ENCODE assay signal across 20 cellular contexts in genomic region chr1:159832309-159832708, GRCh38. TPM values are rescaled to one million over a fixed set of nuclear protein-coding genes. Genes with fewer than 3 reads are reported as not detected.
A peak's percentile ranks its signal among the peaks of the same experiment; 100 is the strongest.
DNase-seq lines count a peak whose midpoint lies in the region; ATAC-seq and TF ChIP-seq lines count a peak whose summit lies in the region.
"Had no signal": no experiment of that assay in that cellular context is flagged by ENCODE, and none has a peak within 500 bp of the region (broad histone marks: within the 10 kb centered on the region; RNA-seq: fewer than 3 reads in every experiment).

No MANE protein-coding gene starts in this region.

- 64% methylated on average over 2 of the region's 2 CpGs for WGBS in SK-N-SH (ENCODE audit: low lambda C conversion rate)
- 93% methylated on average over 2 of the region's 2 CpGs for WGBS in smooth muscle cell (ENCODE audit: low lambda C conversion rate)
- WGBS in mesendoderm (ENCODE audit: extremely low coverage, insufficient coverage, low lambda C conversion rate): no CpG with 5 or more reads among the region's 2 CpGs

- H3K27ac ChIP-seq in SK-N-SH (ENCODE audit: low read depth in 2 of 2, low read length in 1 of 2) (no peak overlapping the region), smooth muscle cell (ENCODE audit: low read depth) (no peak overlapping the region), mesendoderm (ENCODE audit: low read depth, low read length) (no peak overlapping the region)
- H3K27ac ChIP-seq: A549, GM23248 had no signal

- H3K36me3 ChIP-seq in SK-N-SH (replicated peaks in 1 of 2; ENCODE audit: control insufficient read depth in 1 of 2, insufficient read depth in 2 of 2, low read length in 1 of 2) (no peaks in the 10 kb centered on the region), smooth muscle cell (ENCODE audit: low read depth) (no peaks in the 10 kb centered on the region), mesendoderm (ENCODE audit: control insufficient read depth, insufficient read depth, low read length) (no peaks in the 10 kb centered on the region)

- H2AK5ac ChIP-seq in mesendoderm (ENCODE audit: low read length): no peak overlapping the region

- H3K79me2 ChIP-seq in SK-N-SH (ENCODE audit: insufficient read depth): no peaks in the 10 kb centered on the region
- H3K79me2 ChIP-seq in smooth muscle cell (ENCODE audit: low read depth): no peaks in the 10 kb centered on the region
- no peaks in the 10 kb centered on the region for H3K79me2 ChIP-seq in mesendoderm (ENCODE audit: control insufficient read depth, insufficient read depth, low read length)

- TF ChIP-seq CTCF in SK-N-SH (IDR thresholded peaks at IDR 0.05): no peak
- TF ChIP-seq CTCF in smooth muscle cell (IDR thresholded peaks at IDR 0.05; ENCODE audit: borderline replicate concordance, insufficient read depth, poor library complexity, severe bottlenecking): no peak

- no peak overlapping the region for H2BK5ac ChIP-seq in mesendoderm (ENCODE audit: low read length)

- H2AFZ ChIP-seq in SK-N-SH (ENCODE audit: low read depth) (no peak overlapping the region), smooth muscle cell (ENCODE audit: low read depth) (no peak overlapping the region)
- H2AFZ ChIP-seq: GM23248 had no signal

- no peaks in the 10 kb centered on the region for H3K27me3 ChIP-seq in SK-N-SH (ENCODE audit: insufficient read depth)
- no peaks in the 10 kb centered on the region for H3K27me3 ChIP-seq in smooth muscle cell (ENCODE audit: low read depth)
- no peaks in the 10 kb centered on the region for H3K27me3 ChIP-seq in mesendoderm (ENCODE audit: insufficient read depth, low read length, poor library complexity)

- H4K20me1 ChIP-seq in SK-N-SH (ENCODE audit: insufficient read depth) (no peaks in the 10 kb centered on the region), smooth muscle cell (ENCODE audit: low read depth) (no peaks in the 10 kb centered on the region)

- no peak overlapping the region for H3K23ac ChIP-seq in mesendoderm (ENCODE audit: low read length)

- no peak overlapping the region for H3K56ac ChIP-seq in mesendoderm (ENCODE audit: low read length)

- H2BK120ac ChIP-seq in mesendoderm (ENCODE audit: low read depth, low read length): no peak overlapping the region

- H3K9ac ChIP-seq in SK-N-SH (no peak overlapping the region), smooth muscle cell (ENCODE audit: low read depth) (no peak overlapping the region), mesendoderm (ENCODE audit: low read length) (no peak overlapping the region)
- H3K9ac ChIP-seq: GM23248 had no signal

- H3K79me1 ChIP-seq in mesendoderm (ENCODE audit: low read length): no peaks in the 10 kb centered on the region

- no peak for TF ChIP-seq EP300 in SK-N-SH (IDR thresholded peaks at IDR 0.05; ENCODE audit: borderline replicate concordance in 1 of 2, low read depth in 1 of 2, low read length in 1 of 2)

- H3K4me2 ChIP-seq in SK-N-SH (no peak overlapping the region), smooth muscle cell (peak overlapping the region; percentile 17), mesendoderm (ENCODE audit: low read length) (no peak overlapping the region)
- H3K4me2 ChIP-seq: A549 had no signal

- no peak for ATAC-seq in SK-N-SH treated with all-trans-retinoic acid at 6 μM for 48 hours
- ATAC-seq: A549 had no signal

- no peak for DNase-seq in SK-N-SH
- peak; percentile 35 for DNase-seq in HT1080 (ENCODE audit: low read depth)
- no peak for DNase-seq in smooth muscle cell (lab: John Stamatoyannopoulos, UW; ENCODE audit: unreplicated experiment)
- no peak for DNase-seq in NOMO-1 (lab: John Stamatoyannopoulos, UW; ENCODE audit: unreplicated experiment in 2 of 2)
- no peak for DNase-seq in mesendoderm
- DNase-seq: 8988T; ACHN; C1 segment of cervical spinal cord; Calu3; CD4-positive, alpha-beta memory T cell; DMS53; DMS79 treated with DMSO at 0.1 percent for 48 hours; GM23248; HCEC 1CT had no signal

- H3K4me3 ChIP-seq in SK-N-SH (ENCODE audit: low read depth in 2 of 2, low read length in 1 of 2) (no peak overlapping the region), smooth muscle cell (no peak overlapping the region), mesendoderm (ENCODE audit: low read length) (no peak overlapping the region)
- H3K4me3 ChIP-seq: A549, GM23248 had no signal

- H3K4ac ChIP-seq in mesendoderm (ENCODE audit: low read depth, low read length): no peak overlapping the region

- TF ChIP-seq RAD21 in SK-N-SH (IDR thresholded peaks at IDR 0.05; ENCODE audit: low read length): no peak

- no peaks in the 10 kb centered on the region for H3F3A ChIP-seq in SK-N-SH (replicated peaks; ENCODE audit: insufficient read depth)
- no peaks in the 10 kb centered on the region for H3F3A ChIP-seq in smooth muscle cell (ENCODE audit: low read depth)

- H3K9me3 ChIP-seq in SK-N-SH: no peaks in the 10 kb centered on the region
- no peaks in the 10 kb centered on the region for H3K9me3 ChIP-seq in smooth muscle cell (replicated peaks; ENCODE audit: low read depth)
- H3K9me3 ChIP-seq: A549 had no signal

- H3K4me1 ChIP-seq in SK-N-SH (ENCODE audit: control insufficient read depth in 1 of 2, insufficient read depth in 2 of 2, low read depth in 1 of 2, low read length in 1 of 2) (peaks cover 4 to 13% of the 10 kb centered on the region in 2 experiments; a peak in 2 of 4 replicates), smooth muscle cell (ENCODE audit: low read depth) (peaks cover 14% of the 10 kb centered on the region), mesendoderm (ENCODE audit: control insufficient read depth, low read depth, low read length) (peaks cover 3% of the 10 kb centered on the region)
- H3K4me1 ChIP-seq: A549 had no signal

- POLR2A ChIA-PET in SK-N-SH (lab: Yijun Ruan, JAX): no interaction called here

- H4K8ac ChIP-seq in mesendoderm (ENCODE audit: low read depth, low read length): no peak overlapping the region

- CTCF ChIA-PET in SK-N-SH (lab: Yijun Ruan, JAX): interaction anchor here (0.9 to 8.8 kb wide), 7 partner anchors 9 to 105 kb away, joined by 3 to 41 read pairs (median 4); no protein-coding TSS in a partner anchor

- no peak overlapping the region for H3K18ac ChIP-seq in mesendoderm (ENCODE audit: low read length)

- no peak overlapping the region for H2BK15ac ChIP-seq in mesendoderm (replicated peaks; ENCODE audit: low read depth)

- H3K9me2 ChIP-seq in SK-N-SH: no peaks in the 10 kb centered on the region

- H4K5ac ChIP-seq in mesendoderm (ENCODE audit: low read length): no peak overlapping the region

TF ChIP-seq in SK-N-SH treated with all-trans-retinoic acid at 6 μM for 48 hours, 23 proteins besides CTCF, POLR2A, EP300 and RAD21 (continues in another document):
- peak; percentile 84 for TF ChIP-seq ZFP3 (CRISPR knock-in tag; IDR thresholded peaks at IDR 0.05)

TF ChIP-seq in SK-N-SH, 30 proteins besides CTCF, POLR2A, EP300 and RAD21 (continues in another document):
- no peak for TF ChIP-seq NRF1 (IDR thresholded peaks at IDR 0.05; ENCODE audit: low read depth, low read length)
- TF ChIP-seq TCF12 (IDR thresholded peaks at IDR 0.05): no peak
- no peak for TF ChIP-seq MAX (IDR thresholded peaks at IDR 0.05; ENCODE audit: low read depth)
- TF ChIP-seq SIN3A (IDR thresholded peaks at IDR 0.05; ENCODE audit: borderline replicate concordance, low read depth, low read length): no peak

RNA-seq across cellular contexts. Expression of gene SLAMF8, which starts 5.6 kb away (rescaled TPM):
- polyA plus RNA-seq in SK-N-SH (2012; rRNA removed) (not detected in 2 replicates), smooth muscle cell (13.5 and 15.1 TPM in 2 replicates)
- not detected in 2 replicates for polyA plus RNA-seq in SK-N-SH (2012; cell fraction: cytosol; rRNA removed)
- 0.07 and 0.10 TPM in 2 replicates for polyA plus RNA-seq in SK-N-SH (2012; cell fraction: nucleus; rRNA removed)
- 0.40 TPM in 1 of 2 replicates, not detected in the other for total RNA-seq in HT1080 (2014; rRNA removed; shearing (Covaris generic))
- polyA plus RNA-seq in HT1080 (2015; cell fraction: cytosol; rRNA removed): 0.03 and 0.07 TPM in 2 replicates
- 0.33 TPM in 1 of 2 replicates, not detected in the other for polyA plus RNA-seq in HT1080 (2015; cell fraction: nucleus; rRNA removed)
- 10.8 and 11.0 TPM in 2 replicates for total RNA-seq in smooth muscle cell
- not detected for polyA plus RNA-seq in mesendoderm (2013, experiment 1 of 2)
- not detected for polyA plus RNA-seq in mesendoderm (2013, experiment 2 of 2)
- total RNA-seq: Calu3, GM23248, H1, H7 had no signal
- polyA plus RNA-seq: A549; CD4-positive, alpha-beta memory T cell; GM23248; H1 had no signal

RNA-seq across cellular contexts. Expression of gene VSIG8, which starts 30.1 kb away (rescaled TPM):
- polyA plus RNA-seq in SK-N-SH (2012; rRNA removed) (not detected in 2 replicates), smooth muscle cell (0.29 and 1.3 TPM in 2 replicates)
- 0.03 and 0.08 TPM in 2 replicates for polyA plus RNA-seq in SK-N-SH (2012; cell fraction: cytosol; rRNA removed)
- polyA plus RNA-seq in SK-N-SH (2012; cell fraction: nucleus; rRNA removed): 0.19 and 0.27 TPM in 2 replicates
- total RNA-seq in HT1080 (2014; rRNA removed; shearing (Covaris generic)): 0.03 and 0.07 TPM in 2 replicates
- 0.08 TPM in 1 of 2 replicates, not detected in the other for polyA plus RNA-seq in HT1080 (2015; cell fraction: cytosol; rRNA removed)
- 0.36 and 0.65 TPM in 2 replicates for polyA plus RNA-seq in HT1080 (2015; cell fraction: nucleus; rRNA removed)
- not detected in 2 replicates for total RNA-seq in smooth muscle cell
- polyA plus RNA-seq in mesendoderm (2013, experiment 1 of 2): not detected
- polyA plus RNA-seq in mesendoderm (2013, experiment 2 of 2): not detected
- total RNA-seq: Calu3; CD4-positive, alpha-beta memory T cell; Daoy; GM23248; H1; H7 had no signal
- polyA plus RNA-seq: BJ; CD4-positive, alpha-beta memory T cell; GM23248; H1 had no signal

RNA-seq across cellular contexts. Expression of gene FCRL6, which starts 30.1 kb away (rescaled TPM):
- not detected in 2 replicates for polyA plus RNA-seq in SK-N-SH (2012; rRNA removed)
- not detected in 2 replicates for polyA plus RNA-seq in SK-N-SH (2012; cell fraction: cytosol; rRNA removed)
- 0.05 TPM in 2 replicates for polyA plus RNA-seq in SK-N-SH (2012; cell fraction: nucleus; rRNA removed)
- total RNA-seq in HT1080 (2014; rRNA removed; shearing (Covaris generic)): 0.33 and 1.5 TPM in 2 replicates
- not detected in 2 replicates for polyA plus RNA-seq in HT1080 (2015; cell fraction: cytosol; rRNA removed)
- 0.14 and 0.68 TPM in 2 replicates for polyA plus RNA-seq in HT1080 (2015; cell fraction: nucleus; rRNA removed)
- total RNA-seq in smooth muscle cell: not detected in 2 replicates
- not detected in 2 replicates for polyA plus RNA-seq in smooth muscle cell
- polyA plus RNA-seq in mesendoderm (2013, experiment 1 of 2): not detected
- not detected for polyA plus RNA-seq in mesendoderm (2013, experiment 2 of 2)
- total RNA-seq: Calu3, Daoy, GM23248, H1, H7 had no signal
- polyA plus RNA-seq: A549, BJ, GM23248, H1 had no signal

RNA-seq across cellular contexts. Expression of gene DUSP23, which starts 51.5 kb away (rescaled TPM):
- polyA plus RNA-seq in SK-N-SH (2012; rRNA removed): 41.2 and 44.3 TPM in 2 replicates
- 27.1 and 35.7 TPM in 2 replicates for polyA plus RNA-seq in SK-N-SH (2012; cell fraction: cytosol; rRNA removed)
- polyA plus RNA-seq in SK-N-SH (2012; cell fraction: nucleus; rRNA removed): 18.3 and 33.7 TPM in 2 replicates
- not detected in 2 replicates for total RNA-seq in HT1080 (2014; rRNA removed; shearing (Covaris generic))
- not detected in 2 replicates for polyA plus RNA-seq in HT1080 (2015; cell fraction: cytosol; rRNA removed)
- polyA plus RNA-seq in HT1080 (2015; cell fraction: nucleus; rRNA removed): not detected in 2 replicates
- 11.4 and 32.9 TPM in 2 replicates for total RNA-seq in smooth muscle cell
- polyA plus RNA-seq in smooth muscle cell: 41.4 and 47.4 TPM in 2 replicates
- polyA plus RNA-seq in mesendoderm (2013, experiment 1 of 2): 95.7 TPM
- polyA plus RNA-seq in mesendoderm (2013, experiment 2 of 2): 94.8 TPM
